ENCODE assay signal across 8 cellular contexts in genomic region chr20:53750827-53751393, GRCh38.
DNase-seq lines count a peak whose midpoint lies in the region; ATAC-seq and TF ChIP-seq lines count a peak whose summit lies in the region.

No MANE protein-coding gene starts in this region.

- peak overlapping the region; percentile 44 for H3K4me2 ChIP-seq in smooth muscle cell

- H3K9me3 Mint-ChIP-seq in CD4-positive, alpha-beta T cell = no peaks in the 10 kb centered on the region

- no peak for TF ChIP-seq CTCF in CD4-positive, alpha-beta T cell (IDR thresholded peaks at IDR 0.05)
- TF ChIP-seq CTCF in fibroblast of villous mesenchyme (IDR thresholded peaks at IDR 0.05; ENCODE audit: insufficient read depth, low read depth, low read length) (no peak), smooth muscle cell (IDR thresholded peaks at IDR 0.05; ENCODE audit: borderline replicate concordance, insufficient read depth, poor library complexity, severe bottlenecking) (no peak)

- no peaks in the 10 kb centered on the region for H4K20me1 ChIP-seq in smooth muscle cell (ENCODE audit: low read depth)

- peak in 3 of 10 experiments; percentile 2 to 18 (median 12) for DNase-seq in CD4-positive, alpha-beta T cell
- peak; percentile 29 to 31 for DNase-seq in activated CD4-positive, alpha-beta T cell treated with anti-CD3 and anti-CD28 coated beads, Interleukin-2, amount 50 U/mL, for 48 hours
- peak; percentile 94 for DNase-seq in fibroblast of villous mesenchyme (ENCODE audit: low read depth)
- DNase-seq in smooth muscle cell (lab: John Stamatoyannopoulos, UW; ENCODE audit: unreplicated experiment) = peak; percentile 24
- no peak for DNase-seq in NCI-H510A (lab: John Stamatoyannopoulos, UW)
- no peak for DNase-seq in NCI-H1105 treated with DMSO at 0.1 percent for 48 hours (lab: John Stamatoyannopoulos, UW)

- no peaks in the 10 kb centered on the region for H3K27me3 Mint-ChIP-seq in CD4-positive, alpha-beta T cell

- intact Hi-C loops in CD4-positive, alpha-beta T cell (cut with DNase I, micrococcal nuclease) = loop anchor here (5.0 to 10.0 kb wide), 6 partner anchors 86 to 174 kb away; no protein-coding TSS in a partner anchor

- no peaks in the 10 kb centered on the region for H3K36me3 Mint-ChIP-seq in CD4-positive, alpha-beta T cell (ENCODE audit: low read depth)

- no peaks in the 10 kb centered on the region for H3K79me2 ChIP-seq in smooth muscle cell (ENCODE audit: low read depth)

- no peaks in the 10 kb centered on the region for H3K9me3 ChIP-seq in CD4-positive, alpha-beta T cell (ENCODE audit: control insufficient read depth, low read length)
- no peaks in the 10 kb centered on the region for H3K9me3 ChIP-seq in smooth muscle cell (replicated peaks; ENCODE audit: low read depth)

- peak; percentile 31 for ATAC-seq in CD4-positive, alpha-beta T cell (ENCODE audit: poor library complexity)
- peak; percentile 43 for ATAC-seq in GM19397 (IDR thresholded peaks at IDR 0.05; ENCODE audit: unreplicated experiment)
- peak; percentile 4 for ATAC-seq in HG03558 (IDR thresholded peaks at IDR 0.05; ENCODE audit: extremely low read depth, unreplicated experiment)

- CTCF ChIA-PET in CD4-positive, alpha-beta T cell (lab: Charles Lee) = interaction anchor here (0.5 to 1.3 kb wide), 3 partner anchors 12 to 165 kb away, joined by 3 to 4 read pairs (median 3); no protein-coding TSS in a partner anchor

- 28% methylated on average over 12 of the region's 12 CpGs for WGBS in smooth muscle cell (ENCODE audit: low lambda C conversion rate)

- peak overlapping the region; percentile 53 for H3K27ac ChIP-seq in CD4-positive, alpha-beta T cell (ENCODE audit: low read depth, low read length)
- peak overlapping the region; percentile 99 for H3K27ac ChIP-seq in smooth muscle cell (ENCODE audit: low read depth)

- H3K4me3 ChIP-seq in fibroblast of villous mesenchyme (ENCODE audit: low read depth, low read length) (no peak overlapping the region), smooth muscle cell (no peak overlapping the region)

- H3K36me3 ChIP-seq in smooth muscle cell (ENCODE audit: low read depth) = no peaks in the 10 kb centered on the region

- H3K4me1 Mint-ChIP-seq in CD4-positive, alpha-beta T cell (ENCODE audit: low read depth) = peaks cover 75% of the 10 kb centered on the region

- H3K27me3 ChIP-seq in CD4-positive, alpha-beta T cell (ENCODE audit: control insufficient read depth, insufficient read depth, low read length) = no peaks in the 10 kb centered on the region
- H3K27me3 ChIP-seq in smooth muscle cell (ENCODE audit: low read depth) = no peaks in the 10 kb centered on the region

- peak overlapping the region; percentile 93 for H3K27ac Mint-ChIP-seq in CD4-positive, alpha-beta T cell

- peak overlapping the region; percentile 65 for H3K4me3 Mint-ChIP-seq in CD4-positive, alpha-beta T cell

- H3F3A ChIP-seq in smooth muscle cell (ENCODE audit: low read depth) = peaks cover 36% of the 10 kb centered on the region

- peak overlapping the region; percentile 88 for H3K9ac ChIP-seq in smooth muscle cell (ENCODE audit: low read depth)

- H3K4me1 ChIP-seq in smooth muscle cell (ENCODE audit: low read depth) = peaks cover 43% of the 10 kb centered on the region

- H2AFZ ChIP-seq in smooth muscle cell (ENCODE audit: low read depth) = peak overlapping the region; percentile 31

- POLR2A ChIA-PET in CD4-positive, alpha-beta T cell (lab: Charles Lee) = interaction anchor here (0.6 to 2.7 kb wide), 18 partner anchors 8 to 189 kb away, joined by 3 to 9 read pairs (median 5); no protein-coding TSS in a partner anchor

Comparison
In these comparisons a context has a peak if more than half of its experiments do, and no peak if none do; other contexts are left out.
1. DNase-seq: peak in activated CD4-positive, alpha-beta T cell treated with anti-CD3 and anti-CD28 coated beads, Interleukin-2, amount 50 U/mL, for 48 hours (2 of 2), fibroblast of villous mesenchyme (single experiment) and smooth muscle cell (single experiment); none in NCI-H510A (single experiment) and NCI-H1105 treated with DMSO at 0.1 percent for 48 hours (single experiment).
2. Peak in every context shown above with its lines, with median percentiles within 50 percentile points of each other: ATAC-seq.